ENCODE assay signal across 2 cellular contexts in the genomic region with DNA sequence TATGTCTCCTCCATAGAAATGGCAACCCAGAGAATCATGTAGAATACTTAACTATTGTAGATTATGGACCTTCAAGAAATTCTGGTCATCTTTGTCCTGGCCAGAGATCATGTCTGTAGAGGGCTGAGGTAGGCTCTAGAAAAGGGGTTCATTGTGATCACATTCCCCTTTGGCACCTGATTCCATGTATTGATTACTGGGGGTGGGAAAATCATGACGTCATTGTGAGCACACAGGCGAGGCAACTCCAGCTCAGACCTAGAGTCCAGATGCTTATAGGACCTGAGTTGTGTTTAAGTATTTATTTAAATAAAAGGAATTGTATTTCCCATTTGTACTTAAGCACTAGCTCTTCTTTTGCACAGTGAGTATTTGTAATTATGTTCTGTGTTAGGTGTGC.
TF ChIP-seq lines count a peak whose summit lies in the region.

No MANE protein-coding gene starts in this region.

TF ChIP-seq in HEK293, 187 proteins besides CTCF, POLR2A, EP300 and RAD21 (continued from another document):
- no peak for TF ChIP-seq ZBTB10 (tag by site-specific recombination; IDR thresholded peaks at IDR 0.05)
- TF ChIP-seq SP2 (tag by site-specific recombination; IDR thresholded peaks at IDR 0.05), result no peak

TF ChIP-seq in K562, 482 proteins besides CTCF, POLR2A, EP300 and RAD21 (continued from another document):
- TF ChIP-seq, protein P1, sequence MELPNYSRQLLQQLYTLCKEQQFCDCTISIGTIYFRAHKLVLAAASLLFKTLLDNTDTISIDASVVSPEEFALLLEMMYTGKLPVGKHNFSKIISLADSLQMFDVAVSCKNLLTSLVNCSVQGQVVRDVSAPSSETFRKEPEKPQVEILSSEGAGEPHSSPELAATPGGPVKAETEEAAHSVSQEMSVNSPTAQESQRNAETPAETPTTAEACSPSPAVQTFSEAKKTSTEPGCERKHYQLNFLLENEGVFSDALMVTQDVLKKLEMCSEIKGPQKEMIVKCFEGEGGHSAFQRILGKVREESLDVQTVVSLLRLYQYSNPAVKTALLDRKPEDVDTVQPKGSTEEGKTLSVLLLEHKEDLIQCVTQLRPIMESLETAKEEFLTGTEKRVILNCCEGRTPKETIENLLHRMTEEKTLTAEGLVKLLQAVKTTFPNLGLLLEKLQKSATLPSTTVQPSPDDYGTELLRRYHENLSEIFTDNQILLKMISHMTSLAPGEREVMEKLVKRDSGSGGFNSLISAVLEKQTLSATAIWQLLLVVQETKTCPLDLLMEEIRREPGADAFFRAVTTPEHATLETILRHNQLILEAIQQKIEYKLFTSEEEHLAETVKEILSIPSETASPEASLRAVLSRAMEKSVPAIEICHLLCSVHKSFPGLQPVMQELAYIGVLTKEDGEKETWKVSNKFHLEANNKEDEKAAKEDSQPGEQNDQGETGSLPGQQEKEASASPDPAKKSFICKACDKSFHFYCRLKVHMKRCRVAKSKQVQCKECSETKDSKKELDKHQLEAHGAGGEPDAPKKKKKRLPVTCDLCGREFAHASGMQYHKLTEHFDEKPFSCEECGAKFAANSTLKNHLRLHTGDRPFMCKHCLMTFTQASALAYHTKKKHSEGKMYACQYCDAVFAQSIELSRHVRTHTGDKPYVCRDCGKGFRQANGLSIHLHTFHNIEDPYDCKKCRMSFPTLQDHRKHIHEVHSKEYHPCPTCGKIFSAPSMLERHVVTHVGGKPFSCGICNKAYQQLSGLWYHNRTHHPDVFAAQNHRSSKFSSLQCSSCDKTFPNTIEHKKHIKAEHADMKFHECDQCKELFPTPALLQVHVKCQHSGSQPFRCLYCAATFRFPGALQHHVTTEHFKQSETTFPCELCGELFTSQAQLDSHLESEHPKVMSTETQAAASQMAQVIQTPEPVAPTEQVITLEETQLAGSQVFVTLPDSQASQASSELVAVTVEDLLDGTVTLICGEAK (IDR thresholded peaks at IDR 0.05), result no peak
- TF ChIP-seq, protein P1 (CRISPR knock-in tag; IDR thresholded peaks at IDR 0.05), result no peak
- no peak for TF ChIP-seq NCOA4 (IDR thresholded peaks at IDR 0.05; ENCODE audit: partially characterized antibody)
- no peak for TF ChIP-seq ZNF184 (CRISPR knock-in tag; IDR thresholded peaks at IDR 0.05)
- TF ChIP-seq ATF7 (IDR thresholded peaks at IDR 0.05), result peak; percentile 79
- TF ChIP-seq RBM14 (IDR thresholded peaks at IDR 0.05; ENCODE audit: borderline replicate concordance, insufficient read depth, low read depth, low read length), result no peak
- TF ChIP-seq GTF2F1 (IDR thresholded peaks at IDR 0.05; ENCODE audit: low read depth, low read length), result no peak
- TF ChIP-seq MAFF (IDR thresholded peaks at IDR 0.05; ENCODE audit: low read length), result no peak
- TF ChIP-seq ZNF778 (CRISPR knock-in tag; IDR thresholded peaks at IDR 0.05), result no peak
- TF ChIP-seq HNRNPL (IDR thresholded peaks at IDR 0.05; ENCODE audit: low read depth, low read length), result no peak
- TF ChIP-seq, protein P2, sequence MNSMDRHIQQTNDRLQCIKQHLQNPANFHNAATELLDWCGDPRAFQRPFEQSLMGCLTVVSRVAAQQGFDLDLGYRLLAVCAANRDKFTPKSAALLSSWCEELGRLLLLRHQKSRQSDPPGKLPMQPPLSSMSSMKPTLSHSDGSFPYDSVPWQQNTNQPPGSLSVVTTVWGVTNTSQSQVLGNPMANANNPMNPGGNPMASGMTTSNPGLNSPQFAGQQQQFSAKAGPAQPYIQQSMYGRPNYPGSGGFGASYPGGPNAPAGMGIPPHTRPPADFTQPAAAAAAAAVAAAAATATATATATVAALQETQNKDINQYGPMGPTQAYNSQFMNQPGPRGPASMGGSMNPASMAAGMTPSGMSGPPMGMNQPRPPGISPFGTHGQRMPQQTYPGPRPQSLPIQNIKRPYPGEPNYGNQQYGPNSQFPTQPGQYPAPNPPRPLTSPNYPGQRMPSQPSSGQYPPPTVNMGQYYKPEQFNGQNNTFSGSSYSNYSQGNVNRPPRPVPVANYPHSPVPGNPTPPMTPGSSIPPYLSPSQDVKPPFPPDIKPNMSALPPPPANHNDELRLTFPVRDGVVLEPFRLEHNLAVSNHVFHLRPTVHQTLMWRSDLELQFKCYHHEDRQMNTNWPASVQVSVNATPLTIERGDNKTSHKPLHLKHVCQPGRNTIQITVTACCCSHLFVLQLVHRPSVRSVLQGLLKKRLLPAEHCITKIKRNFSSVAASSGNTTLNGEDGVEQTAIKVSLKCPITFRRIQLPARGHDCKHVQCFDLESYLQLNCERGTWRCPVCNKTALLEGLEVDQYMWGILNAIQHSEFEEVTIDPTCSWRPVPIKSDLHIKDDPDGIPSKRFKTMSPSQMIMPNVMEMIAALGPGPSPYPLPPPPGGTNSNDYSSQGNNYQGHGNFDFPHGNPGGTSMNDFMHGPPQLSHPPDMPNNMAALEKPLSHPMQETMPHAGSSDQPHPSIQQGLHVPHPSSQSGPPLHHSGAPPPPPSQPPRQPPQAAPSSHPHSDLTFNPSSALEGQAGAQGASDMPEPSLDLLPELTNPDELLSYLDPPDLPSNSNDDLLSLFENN (IDR thresholded peaks at IDR 0.05; ENCODE audit: low read depth in 2 of 2, low read length in 2 of 2), result no peak
- TF ChIP-seq, protein P3, sequence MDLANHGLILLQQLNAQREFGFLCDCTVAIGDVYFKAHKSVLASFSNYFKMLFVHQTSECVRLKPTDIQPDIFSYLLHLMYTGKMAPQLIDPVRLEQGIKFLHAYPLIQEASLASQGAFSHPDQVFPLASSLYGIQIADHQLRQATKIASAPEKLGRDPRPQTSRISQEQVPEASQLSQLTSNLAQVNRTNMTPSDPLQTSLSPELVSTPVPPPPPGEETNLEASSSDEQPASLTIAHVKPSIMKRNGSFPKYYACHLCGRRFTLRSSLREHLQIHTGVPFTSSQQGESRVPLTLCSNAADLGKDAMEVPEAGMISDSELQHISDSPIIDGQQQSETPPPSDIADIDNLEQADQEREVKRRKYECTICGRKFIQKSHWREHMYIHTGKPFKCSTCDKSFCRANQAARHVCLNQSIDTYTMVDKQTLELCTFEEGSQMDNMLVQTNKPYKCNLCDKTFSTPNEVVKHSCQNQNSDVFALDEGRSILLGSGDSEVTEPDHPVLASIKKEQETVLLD (IDR thresholded peaks at IDR 0.05), result no peak
- TF ChIP-seq NFRKB (IDR thresholded peaks at IDR 0.05; ENCODE audit: low read depth), result no peak
- no peak for TF ChIP-seq ZNF133 (CRISPR knock-in tag; IDR thresholded peaks at IDR 0.05)
- TF ChIP-seq ZNF507 (tag; conservative IDR thresholded peaks at IDR 0.05), result no peak
- TF ChIP-seq ZNF124 (CRISPR knock-in tag; IDR thresholded peaks at IDR 0.05), result no peak
- no peak for TF ChIP-seq SMC3 (conservative IDR thresholded peaks at IDR 0.05; ENCODE audit: insufficient read depth, low read depth, low read length)
- TF ChIP-seq FOXM1 (IDR thresholded peaks at IDR 0.05; ENCODE audit: low read depth), result no peak
- TF ChIP-seq FOXM1 (CRISPR knock-in tag; IDR thresholded peaks at IDR 0.05; ENCODE audit: low read depth), result no peak
- TF ChIP-seq, protein P4, sequence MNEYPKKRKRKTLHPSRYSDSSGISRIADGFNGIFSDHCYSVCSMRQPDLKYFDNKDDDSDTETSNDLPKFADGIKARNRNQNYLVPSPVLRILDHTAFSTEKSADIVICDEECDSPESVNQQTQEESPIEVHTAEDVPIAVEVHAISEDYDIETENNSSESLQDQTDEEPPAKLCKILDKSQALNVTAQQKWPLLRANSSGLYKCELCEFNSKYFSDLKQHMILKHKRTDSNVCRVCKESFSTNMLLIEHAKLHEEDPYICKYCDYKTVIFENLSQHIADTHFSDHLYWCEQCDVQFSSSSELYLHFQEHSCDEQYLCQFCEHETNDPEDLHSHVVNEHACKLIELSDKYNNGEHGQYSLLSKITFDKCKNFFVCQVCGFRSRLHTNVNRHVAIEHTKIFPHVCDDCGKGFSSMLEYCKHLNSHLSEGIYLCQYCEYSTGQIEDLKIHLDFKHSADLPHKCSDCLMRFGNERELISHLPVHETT (CRISPR knock-in tag; conservative IDR thresholded peaks at IDR 0.05 in 1 of 2, IDR thresholded peaks at IDR 0.05 in 1 of 2), result no peak
- no peak for TF ChIP-seq FOS (IDR thresholded peaks at IDR 0.05; ENCODE audit: extremely low read depth, insufficient read length)
- no peak for TF ChIP-seq ZNF232 (CRISPR knock-in tag; IDR thresholded peaks at IDR 0.05)
